ENCODE assay signal across 8 cellular contexts in the genomic region with DNA sequence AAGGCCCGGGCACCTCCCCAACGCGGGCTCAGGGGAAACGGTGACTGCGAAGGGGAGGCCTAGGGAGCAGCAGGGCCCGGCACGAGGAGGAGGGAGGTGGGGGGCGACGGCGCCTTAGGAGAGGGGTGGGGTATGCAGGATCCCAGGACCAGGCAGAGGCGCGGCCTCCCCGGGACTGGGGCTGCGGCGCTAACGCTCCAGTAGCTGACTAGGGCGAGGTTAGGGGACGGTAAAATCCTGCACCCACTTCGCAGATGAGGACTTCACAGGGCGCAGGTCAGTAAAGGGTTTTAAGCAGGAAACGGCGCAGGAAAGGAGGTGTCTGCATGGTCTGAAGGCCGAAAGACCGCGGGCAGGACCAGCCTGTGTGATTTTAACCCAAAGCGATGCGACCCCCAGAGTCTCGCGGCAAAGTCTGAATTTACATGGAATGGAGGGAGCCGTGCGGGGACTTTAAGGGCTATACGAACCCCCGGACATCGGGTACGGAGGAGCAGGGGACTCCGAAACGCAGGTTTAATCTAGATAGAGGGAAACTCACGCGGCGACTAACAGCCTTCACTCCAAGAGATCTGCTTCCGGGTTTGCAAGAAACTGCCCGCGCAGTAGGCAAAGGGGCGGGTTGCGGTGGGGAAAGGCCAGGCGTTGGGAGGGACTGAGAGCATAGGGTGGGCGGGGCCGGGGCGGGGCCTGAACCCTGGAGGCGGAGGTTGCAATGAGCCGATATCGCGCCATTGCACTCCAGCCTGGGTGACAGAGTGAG. TPM values are rescaled to one million over a fixed set of nuclear protein-coding genes. Genes with fewer than 3 reads are reported as not detected.
DNase-seq lines count a peak whose midpoint lies in the region; ATAC-seq and TF ChIP-seq lines count a peak whose summit lies in the region.

Gene ZNF665 (minus strand): TSS at position 588 of the 763 bp plus-strand sequence. CDS start 10,460 bp downstream, outside the sequence.

- no peaks in the 10 kb centered on the region for H3K4me1 ChIP-seq in colonic mucosa

- peak within 1 kb of the TSS; percentile 48 for H3K4me3 ChIP-seq in colonic mucosa

- no peak for ATAC-seq in GM18517 (IDR thresholded peaks at IDR 0.05; ENCODE audit: unreplicated experiment)

- DNase-seq in GM13976 (ENCODE audit: low spot score) (peak; percentile 86), NCI-H187 (lab: John Stamatoyannopoulos, UW) (peak; percentile 73 to 92), colonic mucosa (peak; percentile 92), kidney tubule cell (ENCODE audit: low spot score) (peak; percentile 86), OCI-M2 (lab: John Stamatoyannopoulos, UW; ENCODE audit: unreplicated experiment) (no peak)
- DNase-seq in activated CD4-positive, alpha-beta T cell treated with anti-CD3 and anti-CD28 coated beads for 48 hours, result peak; percentile 87
- DNase-seq in stimulated activated CD4-positive, alpha-beta T cell treated with anti-CD3 and anti-CD28 coated beads, Interleukin-12 subunit alpha, Interleukin-12 subunit beta, amount 100 ng/mL, for 48 hours (ENCODE audit: low read depth in 2 of 3, low spot score in 1 of 3), result peak; percentile 61 to 76 (median 62)

- peak within 1 kb of the TSS; percentile 74 to 93 for H3K9ac ChIP-seq in colonic mucosa (ENCODE audit: low read depth in 2 of 2, low read length in 2 of 2)

- H3K36me3 ChIP-seq in colonic mucosa, result no peaks in the 10 kb centered on the region

- intact Hi-C loops in colonic mucosa (cut with DNase I), result loop anchor here (5.0 to 10.0 kb wide), 4 partner anchors 91 to 552 kb away; partner anchors contain the start of genes ZNF160 and ZNF845

- in situ Hi-C loops in GM13976 (cut with MboI; ENCODE audit: low sequenced_read_pairs, unreplicated experiment), result no loop called here

- no peaks in the 10 kb centered on the region for H3K27me3 ChIP-seq in colonic mucosa

- H3K27ac ChIP-seq in colonic mucosa, result peak within 1 kb of the TSS; percentile 19

- no peak for TF ChIP-seq CTCF in GM13976 (IDR thresholded peaks at IDR 0.05; ENCODE audit: borderline replicate concordance, control extremely low read depth, extremely low read depth, insufficient read depth, missing control alignments)
- TF ChIP-seq CTCF in colonic mucosa (IDR thresholded peaks at IDR 0.05), result no peak

- H3K9me3 ChIP-seq in colonic mucosa, result no peaks in the 10 kb centered on the region

RNA-seq across cellular contexts. Expression of gene ZNF665, which starts in this region (rescaled TPM):
- 1 to 10 TPM; 1.6 to 2.2 TPM for total RNA-seq in colonic mucosa
